8 cellular contexts compared by ENCODE assay signal in genomic region chr14:50061664-50062437, GRCh38.
A peak's percentile ranks its signal among the peaks of the same experiment; 100 is the strongest.
DNase-seq lines count a peak whose midpoint lies in the region; ATAC-seq and TF ChIP-seq lines count a peak whose summit lies in the region.

No MANE protein-coding gene starts in this region.

- peak; percentile 49 for DNase-seq in activated T-cell treated with anti-CD3 and anti-CD28 coated beads for 1 hour (ENCODE audit: low read depth)
- DNase-seq in activated T-cell treated with anti-CD3 and anti-CD28 coated beads for 4 hours, result no peak
- DNase-seq in activated T-cell treated with anti-CD3 and anti-CD28 coated beads, Interleukin-2, amount 50 U/mL, for 24 hours, result peak; percentile 76
- DNase-seq in fibroblast of pulmonary artery (ENCODE audit: low read depth), result peak; percentile 33
- peak; percentile 59 for DNase-seq in retina
- DNase-seq in DMS79 treated with DMSO at 0.1 percent for 48 hours (lab: John Stamatoyannopoulos, UW), result no peak

- no peak for TF ChIP-seq CTCF in OCI-LY1 (IDR thresholded peaks at IDR 0.05; ENCODE audit: low read length)
- TF ChIP-seq CTCF in fibroblast of pulmonary artery (IDR thresholded peaks at IDR 0.05; ENCODE audit: low read length, missing control alignments), result no peak

- H3K4me3 Mint-ChIP-seq in activated T-cell treated with anti-CD3 and anti-CD28 coated beads, Interleukin-2, amount 50 U/mL, for 24 hours, result peak overlapping the region; percentile 84

- H4K20me1 ChIP-seq in OCI-LY1 (ENCODE audit: insufficient read depth, low read length), result no peaks in the 10 kb centered on the region

- no peaks in the 10 kb centered on the region for H3K27me3 Mint-ChIP-seq in activated T-cell treated with anti-CD3 and anti-CD28 coated beads, Interleukin-2, amount 50 U/mL, for 24 hours

- peak overlapping the region; percentile 95 for H3K27ac ChIP-seq in OCI-LY1 (ENCODE audit: low read depth, low read length, poor library complexity, severe bottlenecking)

- peaks cover 90% of the 10 kb centered on the region for H3K4me1 Mint-ChIP-seq in activated T-cell treated with anti-CD3 and anti-CD28 coated beads, Interleukin-2, amount 50 U/mL, for 24 hours (ENCODE audit: low read depth)

- ATAC-seq in HG02970 (IDR thresholded peaks at IDR 0.05; ENCODE audit: low FRiP score, unreplicated experiment), result peak; percentile 41

- no peaks in the 10 kb centered on the region for H3K79me2 ChIP-seq in OCI-LY1 (ENCODE audit: insufficient read depth, low read length)

- H3K36me3 Mint-ChIP-seq in activated T-cell treated with anti-CD3 and anti-CD28 coated beads, Interleukin-2, amount 50 U/mL, for 24 hours (ENCODE audit: low read depth), result peaks cover 11% of the 10 kb centered on the region

- H3K9me2 ChIP-seq in OCI-LY1 (ENCODE audit: low read depth, low read length), result no peaks in the 10 kb centered on the region

- no peaks in the 10 kb centered on the region for H3K9me3 ChIP-seq in OCI-LY1 (ENCODE audit: low read length)

- peak overlapping the region; percentile 99 for H3K27ac Mint-ChIP-seq in activated T-cell treated with anti-CD3 and anti-CD28 coated beads, Interleukin-2, amount 50 U/mL, for 24 hours

- peak overlapping the region; percentile 51 for H3K4me3 ChIP-seq in OCI-LY1 (ENCODE audit: low read depth, low read length, poor library complexity, severe bottlenecking)
- no peak overlapping the region for H3K4me3 ChIP-seq in fibroblast of pulmonary artery (replicated peaks; ENCODE audit: low read depth, low read length)

- H3K9me3 Mint-ChIP-seq in activated T-cell treated with anti-CD3 and anti-CD28 coated beads, Interleukin-2, amount 50 U/mL, for 24 hours, result no peaks in the 10 kb centered on the region

- peak overlapping the region; percentile 76 for H3K4me2 ChIP-seq in OCI-LY1 (ENCODE audit: low read length)

- H3K27me3 ChIP-seq in OCI-LY1 (ENCODE audit: insufficient read depth, low read length), result no peaks in the 10 kb centered on the region

- no peaks in the 10 kb centered on the region for H3K36me3 ChIP-seq in OCI-LY1 (ENCODE audit: insufficient read depth, low read length)

- H3K4me1 ChIP-seq in OCI-LY1 (ENCODE audit: insufficient read depth, low read length, severe bottlenecking), result peaks cover 55% of the 10 kb centered on the region

- peak overlapping the region; percentile 56 for H2AFZ ChIP-seq in OCI-LY1 (ENCODE audit: low read length)

- H3K9ac ChIP-seq in OCI-LY1 (ENCODE audit: low read length), result peak overlapping the region; percentile 69

- no peaks in the 10 kb centered on the region; the same call in 1 of the 2 replicates for H3F3A ChIP-seq in OCI-LY1 (ENCODE audit: insufficient read depth, low read length)

Comparison
In these comparisons a context has a peak if more than half of its experiments do, and no peak if none do; other contexts are left out.
1. DNase-seq: peak in activated T-cell treated with anti-CD3 and anti-CD28 coated beads for 1 hour (single experiment), activated T-cell treated with anti-CD3 and anti-CD28 coated beads, Interleukin-2, amount 50 U/mL, for 24 hours (single experiment), fibroblast of pulmonary artery (single experiment) and retina (single experiment); none in activated T-cell treated with anti-CD3 and anti-CD28 coated beads for 4 hours (single experiment) and DMS79 treated with DMSO at 0.1 percent for 48 hours (single experiment).